In genomic region chr22:20588092-20588842, GRCh38 we compare ENCODE assay signal across 19 cellular contexts.
DNase-seq lines count a peak whose midpoint lies in the region; ATAC-seq and TF ChIP-seq lines count a peak whose summit lies in the region.
"Had no signal": no experiment of that assay in that cellular context is flagged by ENCODE, and none has a peak within 500 bp of the region (broad histone marks: within the 10 kb centered on the region; RNA-seq: fewer than 3 reads in every experiment).

No MANE protein-coding gene starts in this region.

- H3K79me2 ChIP-seq in DND-41 (ENCODE audit: insufficient read depth, low read length): no peaks in the 10 kb centered on the region
- H3K79me2 ChIP-seq: parathyroid adenoma had no signal

- H3K27me3 ChIP-seq in DND-41 (ENCODE audit: insufficient read depth, low read length, poor library complexity) (no peaks in the 10 kb centered on the region), neuronal stem cell (ENCODE audit: control insufficient read depth in 3 of 3, insufficient read depth in 3 of 3, low read depth in 1 of 3, low read length in 3 of 3) (no peaks in the 10 kb centered on the region), dorsolateral prefrontal cortex (no peaks in the 10 kb centered on the region)
- H3K27me3 ChIP-seq: tibial nerve had no signal

- no CpG with 5 or more reads among the region's 7 CpGs for WGBS in neuronal stem cell (ENCODE audit: extremely low coverage in 2 of 2, insufficient read length in 2 of 2, insufficient replicate concordance in 1 of 2), 2 donors

- H3K4me2 ChIP-seq in DND-41 (ENCODE audit: insufficient read depth, low read length): no peak overlapping the region
- no peak overlapping the region for H3K4me2 ChIP-seq in neuronal stem cell (ENCODE audit: insufficient read depth, low read length, poor library complexity, severe bottlenecking)

- peaks cover 2% of the 10 kb centered on the region for H3K79me1 ChIP-seq in neuronal stem cell (ENCODE audit: low read depth, low read length)

- H3K18ac ChIP-seq in neuronal stem cell (ENCODE audit: low read length): peak overlapping the region; percentile 38

- H3K14ac ChIP-seq in neuronal stem cell (ENCODE audit: low read length): peak overlapping the region; percentile 89

- H2AFZ ChIP-seq in DND-41 (ENCODE audit: low read depth, low read length): no peak overlapping the region
- no peak overlapping the region for H2AFZ ChIP-seq in neuronal stem cell (ENCODE audit: low read length)
- H2AFZ ChIP-seq: parathyroid adenoma had no signal

- H2BK5ac ChIP-seq in neuronal stem cell (ENCODE audit: low read length): no peak overlapping the region

- intact Hi-C loops in dorsolateral prefrontal cortex (cut with DNase I): no loop called here

- H3K9ac ChIP-seq in DND-41 (ENCODE audit: low read depth, low read length) (no peak overlapping the region), neuronal stem cell (ENCODE audit: low read depth, low read length, poor library complexity) (no peak overlapping the region)
- H3K9ac ChIP-seq: parathyroid adenoma had no signal

- H3K4me3 ChIP-seq in DND-41 (ENCODE audit: low read depth in 1 of 2, low read length in 2 of 2) (no peak overlapping the region), neuronal stem cell (ENCODE audit: low read length in 2 of 2) (no peak overlapping the region), dorsolateral prefrontal cortex (no peak overlapping the region)
- H3K4me3 ChIP-seq: tibial nerve had no signal

- peaks cover 28% of the 10 kb centered on the region for H4K20me1 ChIP-seq in DND-41 (ENCODE audit: insufficient read depth, low read length)

- TF ChIP-seq CTCF in DND-41 (IDR thresholded peaks at IDR 0.05; ENCODE audit: borderline replicate concordance, extremely low read depth, low read length, poor library complexity, severe bottlenecking): no peak
- TF ChIP-seq CTCF in dorsolateral prefrontal cortex (IDR thresholded peaks at IDR 0.05 in 54 of 56, conservative IDR thresholded peaks at IDR 0.05 in 2 of 56; ENCODE audit: low read depth in 1 of 56, partially characterized antibody in 56 of 56): no peak

- H3K4me1 ChIP-seq in DND-41 (ENCODE audit: insufficient read depth, low read length) (no peaks in the 10 kb centered on the region), neuronal stem cell (ENCODE audit: control insufficient read depth in 2 of 2, insufficient read depth in 1 of 2, low read depth in 1 of 2, low read length in 2 of 2) (peaks cover 0 to 6% of the 10 kb centered on the region in 2 donors)
- H3K4me1 ChIP-seq: Caco-2, parathyroid adenoma, tibial nerve had no signal

- DNase-seq in DND-41 (no peak), HT-29 (ENCODE audit: low spot score) (peak; percentile 18), epithelial cell of prostate (ENCODE audit: low read depth, low spot score) (no peak), neuronal stem cell (ENCODE audit: low spot score) (no peak), cerebellar nuclear complex (lab: John Stamatoyannopoulos, UW) (no peak), dorsolateral prefrontal cortex (no peak), AML-193 (lab: John Stamatoyannopoulos, UW) (no peak)
- DNase-seq: activated CD4-positive, alpha-beta T cell treated with anti-CD3 and anti-CD28 coated beads for 36 hours; activated CD8-positive, alpha-beta memory T cell treated with anti-CD3 and anti-CD28 coated beads, Interleukin-2, amount 50 U/mL, for 4 hours; activated effector memory CD4-positive, alpha-beta T cell treated with Interleukin-2 at 50 U/mL for 16 hours; Caco-2; foreskin fibroblast; NCI-H146; NCI-H2171; NCI-H526; RPMI8226; stimulated activated CD4-positive, alpha-beta T cell treated with anti-CD3 and anti-CD28 coated beads, Interleukin-2, amount 100 ng/mL, for 24 hours had no signal

- H3K9me3 ChIP-seq in DND-41 (ENCODE audit: insufficient read depth, low read length, severe bottlenecking) (no peaks in the 10 kb centered on the region), neuronal stem cell (replicated peaks in 1 of 2; ENCODE audit: control insufficient read depth in 2 of 2, insufficient read depth in 1 of 2, low read depth in 1 of 2, low read length in 2 of 2) (peaks cover 0 to 1% of the 10 kb centered on the region in 2 donors)
- H3K9me3 ChIP-seq: Caco-2, tibial nerve had no signal

- H2AK5ac ChIP-seq in neuronal stem cell (ENCODE audit: low read depth, low read length): no peak overlapping the region

- peak overlapping the region; percentile 65 for H3K23ac ChIP-seq in neuronal stem cell (ENCODE audit: low read depth, low read length, poor library complexity)

- H3K4ac ChIP-seq in neuronal stem cell (ENCODE audit: low read length): no peak overlapping the region

- H3K36me3 ChIP-seq in DND-41 (ENCODE audit: insufficient read depth, low read length): peaks cover 46% of the 10 kb centered on the region
- H3K36me3 ChIP-seq in neuronal stem cell (replicated peaks in 1 of 2; ENCODE audit: control insufficient read depth in 2 of 2, insufficient read depth in 2 of 2, low read length in 2 of 2): peaks cover 34 to 44% of the 10 kb centered on the region in 2 donors

- H2BK12ac ChIP-seq in neuronal stem cell (ENCODE audit: low read length): no peak overlapping the region

- no peak overlapping the region for H2BK120ac ChIP-seq in neuronal stem cell (ENCODE audit: low read depth, low read length)

- H4K91ac ChIP-seq in neuronal stem cell (ENCODE audit: low read depth, low read length, poor library complexity): no peak overlapping the region

- H3K27ac ChIP-seq in DND-41 (ENCODE audit: low read length) (no peak overlapping the region), epithelial cell of prostate (peak overlapping the region; percentile 36), neuronal stem cell (replicated peaks; ENCODE audit: low read length) (no peak overlapping the region), dorsolateral prefrontal cortex (peak overlapping the region in 2 of 59 donors; percentile 36 to 69)
- H3K27ac ChIP-seq: parathyroid adenoma, tibial nerve had no signal

- ATAC-seq in DND-41 (ENCODE audit: insufficient read depth, low read depth): peak; percentile 12; the same call in 1 of the 3 replicates
- ATAC-seq: activated CD4-positive, alpha-beta T cell treated with anti-CD3 and anti-CD28 coated beads for 36 hours had no signal

- no peak overlapping the region for H4K8ac ChIP-seq in neuronal stem cell (ENCODE audit: low read depth, low read length)

- no peak overlapping the region for H2BK15ac ChIP-seq in neuronal stem cell (ENCODE audit: low read length)
